In genomic region chr4:128385683-128386304, GRCh38 we compare ENCODE assay signal across 8 cellular contexts.
DNase-seq lines count a peak whose midpoint lies in the region; ATAC-seq and TF ChIP-seq lines count a peak whose summit lies in the region.

No MANE protein-coding gene starts in this region.

- H4K20me1 ChIP-seq in Loucy (ENCODE audit: insufficient read depth, low read length, poor library complexity, severe bottlenecking) = no peaks in the 10 kb centered on the region

- H3K23ac ChIP-seq in mesendoderm (ENCODE audit: low read length) = no peak overlapping the region

- in situ Hi-C loops in brain microvascular endothelial cell (cut with HindIII; ENCODE audit: low pct_ligation_motif_present, low sequenced_read_pairs) = no loop called here

- H4K5ac ChIP-seq in mesendoderm (ENCODE audit: low read length) = no peak overlapping the region

- no peak overlapping the region for H3K18ac ChIP-seq in mesendoderm (ENCODE audit: low read length)

- H3K27ac ChIP-seq in brain microvascular endothelial cell (peak overlapping the region; percentile 86), mesendoderm (ENCODE audit: low read depth, low read length) (peak overlapping the region; percentile 9)

- H3K9me3 ChIP-seq in Loucy (ENCODE audit: insufficient read depth, low read depth, low read length) = no peaks in the 10 kb centered on the region

- no peak overlapping the region for H2BK120ac ChIP-seq in mesendoderm (ENCODE audit: low read depth, low read length)

- H2BK15ac ChIP-seq in mesendoderm (replicated peaks; ENCODE audit: low read depth) = no peak overlapping the region

- H3K4me1 ChIP-seq in Loucy (ENCODE audit: insufficient read depth, low read length, poor library complexity, severe bottlenecking) (no peaks in the 10 kb centered on the region), mesendoderm (ENCODE audit: control insufficient read depth, low read depth, low read length) (peaks cover 15% of the 10 kb centered on the region)

- H4K8ac ChIP-seq in mesendoderm (ENCODE audit: low read depth, low read length) = no peak overlapping the region

- no peak overlapping the region for H3K9ac ChIP-seq in Loucy (ENCODE audit: low read depth, low read length, poor library complexity, severe bottlenecking)
- H3K9ac ChIP-seq in mesendoderm (ENCODE audit: low read length) = no peak overlapping the region

- no peaks in the 10 kb centered on the region for H3K9me2 ChIP-seq in Loucy (replicated peaks; ENCODE audit: low read depth, low read length)

- no CpG with 5 or more reads among the region's 3 CpGs for WGBS in mesendoderm (ENCODE audit: extremely low coverage, insufficient coverage, low lambda C conversion rate)

- no peaks in the 10 kb centered on the region for H3F3A ChIP-seq in Loucy (ENCODE audit: low read depth)

- H3K4ac ChIP-seq in mesendoderm (ENCODE audit: low read depth, low read length) = no peak overlapping the region

- ATAC-seq in GM19351 (IDR thresholded peaks at IDR 0.05; ENCODE audit: unreplicated experiment) = no peak

- no peaks in the 10 kb centered on the region for H3K79me2 ChIP-seq in Loucy (ENCODE audit: insufficient read depth, low read length)
- H3K79me2 ChIP-seq in mesendoderm (ENCODE audit: control insufficient read depth, insufficient read depth, low read length) = no peaks in the 10 kb centered on the region

- H2AK5ac ChIP-seq in mesendoderm (ENCODE audit: low read length) = no peak overlapping the region

- no peak overlapping the region for H2BK5ac ChIP-seq in mesendoderm (ENCODE audit: low read length)

- TF ChIP-seq CTCF in Loucy (conservative IDR thresholded peaks at IDR 0.05; ENCODE audit: low read length) (0 out of 2 replicates have a peak, but pooled peaks have one; percentile 23), brain microvascular endothelial cell (IDR thresholded peaks at IDR 0.05; ENCODE audit: low read depth, low read length, missing control alignments) (peak; percentile 43)

- H3K36me3 ChIP-seq in Loucy (ENCODE audit: insufficient read depth, low read length) (no peaks in the 10 kb centered on the region), brain microvascular endothelial cell (replicated peaks) (no peaks in the 10 kb centered on the region), mesendoderm (ENCODE audit: control insufficient read depth, insufficient read depth, low read length) (no peaks in the 10 kb centered on the region)

- H2AFZ ChIP-seq in Loucy (ENCODE audit: low read length) = no peak overlapping the region

- DNase-seq in DMS53 treated with DMSO at 0.1 percent for 48 hours (lab: John Stamatoyannopoulos, UW; ENCODE audit: unreplicated experiment) (peak; percentile 67), brain microvascular endothelial cell (peak; percentile 74), mesendoderm (peak; percentile 87), SK-N-DZ (ENCODE audit: low spot score) (no peak), T-helper 9 cell (no peak)
- no peak for DNase-seq in activated naive CD4-positive, alpha-beta T cell treated with anti-CD3 and anti-CD28 coated beads, Interleukin-2, amount 50 U/mL, for 16 hours

- H3K4me2 ChIP-seq in Loucy (ENCODE audit: low read depth, low read length, poor library complexity, severe bottlenecking) (no peak overlapping the region), mesendoderm (ENCODE audit: low read length) (no peak overlapping the region)

- H3K56ac ChIP-seq in mesendoderm (ENCODE audit: low read length) = no peak overlapping the region

- H3K4me3 ChIP-seq in Loucy (ENCODE audit: low read length, poor library complexity, severe bottlenecking) (no peak overlapping the region), brain microvascular endothelial cell (ENCODE audit: low read depth, low read length) (no peak overlapping the region), mesendoderm (ENCODE audit: low read length) (no peak overlapping the region)

- H3K79me1 ChIP-seq in mesendoderm (ENCODE audit: low read length) = no peaks in the 10 kb centered on the region

- no peaks in the 10 kb centered on the region for H3K27me3 ChIP-seq in Loucy (ENCODE audit: insufficient read depth, low read length, poor library complexity, severe bottlenecking)
- H3K27me3 ChIP-seq in brain microvascular endothelial cell (replicated peaks) = no peaks in the 10 kb centered on the region
- no peaks in the 10 kb centered on the region for H3K27me3 ChIP-seq in mesendoderm (ENCODE audit: insufficient read depth, low read length, poor library complexity)

Comparison
In these comparisons a context has a peak if more than half of its experiments do, and no peak if none do; other contexts are left out.
1. DNase-seq: peak in DMS53 treated with DMSO at 0.1 percent for 48 hours (single experiment), brain microvascular endothelial cell (single experiment) and mesendoderm (single experiment); none in SK-N-DZ (single experiment), T-helper 9 cell (single experiment) and activated naive CD4-positive, alpha-beta T cell treated with anti-CD3 and anti-CD28 coated beads, Interleukin-2, amount 50 U/mL, for 16 hours (single experiment).